In genomic region chr10:89518876-89519842, GRCh38 we compare ENCODE assay signal across 15 cellular contexts. TPM values are rescaled to one million over a fixed set of nuclear protein-coding genes. Genes with fewer than 3 reads are reported as not detected.
DNase-seq lines count a peak whose midpoint lies in the region; ATAC-seq, FAIRE-seq and TF ChIP-seq lines count a peak whose summit lies in the region.
"Had no signal": no experiment of that assay in that cellular context is flagged by ENCODE, and none has a peak within 500 bp of the region (broad histone marks: within the 10 kb centered on the region; RNA-seq: fewer than 3 reads in every experiment).

No MANE protein-coding gene starts in this region.

- no peak overlapping the region for H3K27ac Mint-ChIP-seq in astrocyte (ENCODE audit: unreplicated experiment)

- H3K27me3 ChIP-seq in astrocyte (ENCODE audit: insufficient read depth, low read length) (no peaks in the 10 kb centered on the region), heart right ventricle (no peaks in the 10 kb centered on the region), Karpas-422 (ENCODE audit: low read length) (no peaks in the 10 kb centered on the region)

- H3K36me3 ChIP-seq in astrocyte (ENCODE audit: insufficient read depth, low read length), result no peaks in the 10 kb centered on the region
- H3K36me3 ChIP-seq in heart right ventricle, result no peaks in the 10 kb centered on the region
- H3K36me3 ChIP-seq in Karpas-422 (ENCODE audit: insufficient read depth, low read length), result no peaks in the 10 kb centered on the region

- H3K79me2 ChIP-seq in astrocyte (ENCODE audit: insufficient read depth, low read length) (no peaks in the 10 kb centered on the region), Karpas-422 (ENCODE audit: low read length) (no peaks in the 10 kb centered on the region)

- no peaks in the 10 kb centered on the region for H3K9me3 Mint-ChIP-seq in astrocyte (ENCODE audit: unreplicated experiment)

- H3K4me2 ChIP-seq in astrocyte (ENCODE audit: low read length) (peak overlapping the region; percentile 36), Karpas-422 (ENCODE audit: low read depth, low read length, poor library complexity, severe bottlenecking) (no peak overlapping the region)

- H4K20me1 ChIP-seq in astrocyte (ENCODE audit: insufficient read depth, low read length), result no peaks in the 10 kb centered on the region
- H4K20me1 ChIP-seq in Karpas-422 (ENCODE audit: insufficient read depth, low read depth, low read length), result no peaks in the 10 kb centered on the region

- H3K4me1 ChIP-seq in astrocyte (ENCODE audit: insufficient read depth, low read length), result peaks cover 50% of the 10 kb centered on the region
- H3K4me1 ChIP-seq in heart right ventricle, result peaks cover 4 to 91% (median 29%) of the 10 kb centered on the region in 9 donors
- no peaks in the 10 kb centered on the region for H3K4me1 ChIP-seq in Karpas-422 (ENCODE audit: low read length)

- no peak overlapping the region for H3K4me3 Mint-ChIP-seq in astrocyte (ENCODE audit: unreplicated experiment)

- no peak for TF ChIP-seq CTCF in astrocyte (IDR thresholded peaks at IDR 0.05; ENCODE audit: insufficient read depth, low read depth, low read length)
- TF ChIP-seq CTCF in heart right ventricle (IDR thresholded peaks at IDR 0.05), result no peak

- H3K4me3 ChIP-seq in astrocyte (ENCODE audit: insufficient read depth, low read depth, low read length) (no peak overlapping the region), heart right ventricle (no peak overlapping the region), Karpas-422 (ENCODE audit: low read length) (no peak overlapping the region)

- H3K27ac ChIP-seq in astrocyte (ENCODE audit: low read depth, low read length), result peak overlapping the region; percentile 73
- peak overlapping the region; percentile 23 to 92 (median 70) for H3K27ac ChIP-seq in heart right ventricle
- H3K27ac ChIP-seq in Karpas-422 (ENCODE audit: low read length), result no peak overlapping the region

- 64 to 70% methylated on average over 12 of the region's 12 CpGs for WGBS in heart right ventricle, 2 donors

- no peaks in the 10 kb centered on the region for H3K9me2 ChIP-seq in Karpas-422 (replicated peaks; ENCODE audit: insufficient read depth, low read length)

- H2AFZ ChIP-seq in astrocyte (ENCODE audit: low read depth, low read length) (no peak overlapping the region), Karpas-422 (ENCODE audit: low read length) (no peak overlapping the region)

- intact Hi-C loops in heart right ventricle (cut with DNase I), result loop anchor here in 4 of 10 donors (5.0 kb wide), 2 partner anchors 37 to 42 kb away; no protein-coding TSS in a partner anchor

- peaks cover 1% of the 10 kb centered on the region for H3K27me3 Mint-ChIP-seq in astrocyte (ENCODE audit: low read depth, unreplicated experiment)

- no peaks in the 10 kb centered on the region for H3K9me3 ChIP-seq in astrocyte (ENCODE audit: insufficient read depth, low read depth, low read length)
- H3K9me3 ChIP-seq in heart right ventricle, result no peaks in the 10 kb centered on the region
- H3K9me3 ChIP-seq in Karpas-422 (ENCODE audit: low read length), result no peaks in the 10 kb centered on the region

- H3K9ac ChIP-seq in astrocyte (ENCODE audit: low read length), result peak overlapping the region; percentile 61
- H3K9ac ChIP-seq in Karpas-422 (ENCODE audit: low read length), result no peak overlapping the region

- no peaks in the 10 kb centered on the region for H3K36me3 Mint-ChIP-seq in astrocyte (ENCODE audit: low read depth, unreplicated experiment)

- ATAC-seq in heart right ventricle (peak; percentile 36 to 78 (median 56)), GM21367 (IDR thresholded peaks at IDR 0.05; ENCODE audit: unreplicated experiment) (no peak)

- peaks cover 22% of the 10 kb centered on the region for H3K4me1 Mint-ChIP-seq in astrocyte (ENCODE audit: low read depth, unreplicated experiment)

- DNase-seq in GM04503 (ENCODE audit: low read depth), result peak; percentile 86
- DNase-seq in astrocyte (ENCODE audit: low read depth), result no peak
- peak in 1 of 2 donors; percentile 56 for DNase-seq in heart right ventricle
- peak; percentile 93 for DNase-seq in smooth muscle cell of the brain vasculature (ENCODE audit: low read depth, low spot score)
- DNase-seq in activated T-cell treated with anti-CD3 and anti-CD28 coated beads, Interleukin-2, amount 50 U/mL, for 48 hours, result no peak
- DNase-seq in NCI-H146 treated with DMSO at 0.1 percent for 48 hours (lab: John Stamatoyannopoulos, UW; ENCODE audit: unreplicated experiment), result no peak
- no peak for DNase-seq in Karpas-422
- DNase-seq: activated CD8-positive, alpha-beta memory T cell treated with anti-CD3 and anti-CD28 coated beads, Interleukin-2, amount 50 U/mL, for 4 hours; H7; KBM-7; NCI-H446 had no signal

- no peak for FAIRE-seq in astrocyte (lab: Jason Lieb, UNC)
- FAIRE-seq: GM12892, GM19239, RCC 7860 had no signal

RNA-seq across cellular contexts. Expression of gene SLC16A12, which starts 16.2 kb away (rescaled TPM):
- total RNA-seq in astrocyte (0.31 and 0.59 TPM in 2 replicates), heart right ventricle (1 to 10 TPM; 1.8 to 3.6 (median 2.8) TPM)
- polyA plus RNA-seq in heart right ventricle, result 1 to 10 TPM; 1.9 to 2.3 TPM
- total RNA-seq in Karpas-422 (2014; rRNA removed; shearing (Covaris generic); ENCODE audit: low replicate concordance), result not detected in 2 replicates

Comparison
In these comparisons a context has a peak if more than half of its experiments do, and no peak if none do; other contexts are left out.
1. DNase-seq: peak in GM04503 (single experiment) and smooth muscle cell of the brain vasculature (single experiment); none in astrocyte (single experiment), activated T-cell treated with anti-CD3 and anti-CD28 coated beads, Interleukin-2, amount 50 U/mL, for 48 hours (0 of 2), NCI-H146 treated with DMSO at 0.1 percent for 48 hours (single experiment) and Karpas-422 (single experiment).